1 cellular context compared by ENCODE assay signal in genomic region chr1:29237906-29238600, GRCh38.
TF ChIP-seq lines count a peak whose summit lies in the region.

No MANE protein-coding gene starts in this region.

TF ChIP-seq in SK-N-SH treated with all-trans-retinoic acid at 6 μM for 48 hours, 23 proteins besides CTCF, POLR2A, EP300 and RAD21 (continued from another document):
- TF ChIP-seq ZNF565 (CRISPR knock-in tag; conservative IDR thresholded peaks at IDR 0.05; ENCODE audit: low read depth) (no peak), ZNF70 (CRISPR knock-in tag; IDR thresholded peaks at IDR 0.05) (no peak), ARNTL (CRISPR knock-in tag; IDR thresholded peaks at IDR 0.05; ENCODE audit: borderline replicate concordance, low read depth) (no peak), BACH2 (CRISPR knock-in tag; IDR thresholded peaks at IDR 0.05; ENCODE audit: borderline replicate concordance) (no peak), ZC3H10 (CRISPR knock-in tag; IDR thresholded peaks at IDR 0.05) (no peak), ESRRG (CRISPR knock-in tag; IDR thresholded peaks at IDR 0.05) (no peak), GLIS3 (CRISPR knock-in tag; IDR thresholded peaks at IDR 0.05) (no peak), PATZ1 (CRISPR knock-in tag; IDR thresholded peaks at IDR 0.05; ENCODE audit: borderline replicate concordance) (no peak), ISL1 (CRISPR knock-in tag; IDR thresholded peaks at IDR 0.05) (no peak), ZNF8 (CRISPR knock-in tag; IDR thresholded peaks at IDR 0.05) (no peak), PPARA (CRISPR knock-in tag; IDR thresholded peaks at IDR 0.05; ENCODE audit: borderline replicate concordance) (no peak), POU6F1 (CRISPR knock-in tag; IDR thresholded peaks at IDR 0.05; ENCODE audit: borderline replicate concordance, low read depth) (no peak), ZFP3 (CRISPR knock-in tag; IDR thresholded peaks at IDR 0.05) (no peak)
- TF ChIP-seq, protein P1, sequence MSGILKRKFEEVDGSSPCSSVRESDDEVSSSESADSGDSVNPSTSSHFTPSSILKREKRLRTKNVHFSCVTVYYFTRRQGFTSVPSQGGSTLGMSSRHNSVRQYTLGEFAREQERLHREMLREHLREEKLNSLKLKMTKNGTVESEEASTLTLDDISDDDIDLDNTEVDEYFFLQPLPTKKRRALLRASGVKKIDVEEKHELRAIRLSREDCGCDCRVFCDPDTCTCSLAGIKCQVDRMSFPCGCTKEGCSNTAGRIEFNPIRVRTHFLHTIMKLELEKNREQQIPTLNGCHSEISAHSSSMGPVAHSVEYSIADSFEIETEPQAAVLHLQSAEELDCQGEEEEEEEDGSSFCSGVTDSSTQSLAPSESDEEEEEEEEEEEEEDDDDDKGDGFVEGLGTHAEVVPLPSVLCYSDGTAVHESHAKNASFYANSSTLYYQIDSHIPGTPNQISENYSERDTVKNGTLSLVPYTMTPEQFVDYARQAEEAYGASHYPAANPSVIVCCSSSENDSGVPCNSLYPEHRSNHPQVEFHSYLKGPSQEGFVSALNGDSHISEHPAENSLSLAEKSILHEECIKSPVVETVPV (CRISPR knock-in tag; IDR thresholded peaks at IDR 0.05) = no peak
